Comparison of ENCODE assay signal across 1 cellular context in genomic region chr5:159100928-159101646, GRCh38.
TF ChIP-seq lines count a peak whose summit lies in the region.

No MANE protein-coding gene starts in this region.

TF ChIP-seq in IMR-90, 13 proteins besides CTCF, POLR2A, EP300 and RAD21 (continued from another document):
- TF ChIP-seq RCOR1 (IDR thresholded peaks at IDR 0.05; ENCODE audit: insufficient replicate concordance, low read length) (no peak), CEBPB (IDR thresholded peaks at IDR 0.05; ENCODE audit: low read depth, low read length) (no peak), RFX5 (IDR thresholded peaks at IDR 0.05; ENCODE audit: low read depth, low read length) (no peak), ELK1 (IDR thresholded peaks at IDR 0.05; ENCODE audit: borderline replicate concordance, low read depth, low read length) (no peak), NFE2L2 (IDR thresholded peaks at IDR 0.05; ENCODE audit: low read depth, low read length) (no peak), SMC3 (IDR thresholded peaks at IDR 0.05; ENCODE audit: low read depth, low read length) (no peak), MAFK (IDR thresholded peaks at IDR 0.05; ENCODE audit: low read depth, low read length) (no peak), CHD1 (IDR thresholded peaks at IDR 0.05; ENCODE audit: low read depth, low read length) (no peak), FOS (IDR thresholded peaks at IDR 0.05; ENCODE audit: low read depth, low read length) (no peak)
- TF ChIP-seq, protein P1, sequence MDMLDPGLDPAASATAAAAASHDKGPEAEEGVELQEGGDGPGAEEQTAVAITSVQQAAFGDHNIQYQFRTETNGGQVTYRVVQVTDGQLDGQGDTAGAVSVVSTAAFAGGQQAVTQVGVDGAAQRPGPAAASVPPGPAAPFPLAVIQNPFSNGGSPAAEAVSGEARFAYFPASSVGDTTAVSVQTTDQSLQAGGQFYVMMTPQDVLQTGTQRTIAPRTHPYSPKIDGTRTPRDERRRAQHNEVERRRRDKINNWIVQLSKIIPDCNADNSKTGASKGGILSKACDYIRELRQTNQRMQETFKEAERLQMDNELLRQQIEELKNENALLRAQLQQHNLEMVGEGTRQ (IDR thresholded peaks at IDR 0.05; ENCODE audit: low read depth, low read length) = no peak
